Comparison of ENCODE assay signal across 24 cellular contexts in the genomic region with DNA sequence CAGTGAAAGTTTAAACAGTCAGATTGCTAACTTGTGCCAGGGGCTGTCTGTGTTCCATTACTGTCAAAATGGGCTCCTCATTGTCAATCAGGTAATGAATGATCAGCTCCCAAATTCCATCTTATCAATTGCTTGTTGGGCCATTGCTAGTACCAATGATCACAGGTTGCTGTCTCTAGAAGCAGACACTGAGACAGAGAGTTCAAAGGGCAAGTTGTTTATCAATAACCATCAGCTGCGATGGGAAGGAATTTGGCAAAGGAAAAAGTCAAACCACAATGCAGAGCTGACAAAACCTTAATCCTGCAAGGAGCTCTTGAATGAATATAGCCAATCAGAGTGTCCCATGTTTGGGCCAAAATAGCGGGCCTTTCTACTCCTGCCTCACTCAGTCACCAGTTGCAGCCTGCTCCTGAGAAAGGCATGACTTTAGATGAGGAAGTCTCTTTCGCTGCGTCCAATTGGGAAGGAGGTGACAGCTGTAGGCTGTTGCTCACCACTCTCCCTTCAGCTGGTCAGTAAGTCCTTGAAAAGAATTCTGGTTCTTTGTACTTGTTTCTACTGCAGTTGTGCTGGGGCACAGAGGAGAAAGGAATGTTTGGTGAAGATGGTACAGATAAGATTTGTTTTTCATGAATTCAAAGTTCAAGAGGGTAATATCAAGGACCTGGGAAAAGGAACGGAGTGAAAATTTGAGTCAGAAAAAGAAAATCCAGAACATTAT.
DNase-seq lines count a peak whose midpoint lies in the region; ATAC-seq and TF ChIP-seq lines count a peak whose summit lies in the region.
"Had no signal": no experiment of that assay in that cellular context is flagged by ENCODE, and none has a peak within 500 bp of the region (broad histone marks: within the 10 kb centered on the region; RNA-seq: fewer than 3 reads in every experiment).

No MANE protein-coding gene starts in this region.

- DNase-seq in CD1c-positive myeloid dendritic cell (ENCODE audit: extremely low spot score), result peak; percentile 18
- DNase-seq in LHCN-M2 (ENCODE audit: low read depth), result peak; percentile 2
- DNase-seq in hepatocyte (ENCODE audit: low spot score), result peak; percentile 47
- no peak for DNase-seq in nephron progenitor cell
- no peak for DNase-seq in T1000 (lab: John Stamatoyannopoulos, UW)
- no peak for DNase-seq in Peyer's patch
- DNase-seq in NCI-H1092 (lab: John Stamatoyannopoulos, UW), result no peak
- DNase-seq: activated CD4-positive, alpha-beta T cell treated with anti-CD3 and anti-CD28 coated beads, Interleukin-2, amount 50 U/mL, for 4 hours; activated naive CD4-positive, alpha-beta T cell; activated T-cell treated with anti-CD3 and anti-CD28 coated beads for 4 hours; anterior cingulate cortex; C1 segment of cervical spinal cord; effector CD8-positive, alpha-beta T cell; esophagus squamous epithelium; MM.1S; NCI-H1694; NCI-H748 treated with DMSO at 0.1 percent for 48 hours; retina; stimulated activated naive B cell treated with anti-CD40 and anti-IgM and Interleukin-4, amounts not matched to agents 10 μg/mL and 1 μg/mL and 100 μg/mL, for 72 hours had no signal

- H3K9me2 ChIP-seq in hepatocyte (replicated peaks; ENCODE audit: insufficient read depth), result no peaks in the 10 kb centered on the region

- H4K20me1 ChIP-seq in hepatocyte (ENCODE audit: insufficient read depth, poor library complexity, severe bottlenecking), result no peaks in the 10 kb centered on the region

- H3K4me3 ChIP-seq in hepatocyte (no peak overlapping the region), Peyer's patch (no peak overlapping the region)
- H3K4me3 ChIP-seq: esophagus squamous epithelium, SJSA1, thoracic aorta had no signal

- H3K36me3 Mint-ChIP-seq in nephron progenitor cell (ENCODE audit: low read depth), result no peaks in the 10 kb centered on the region
- H3K36me3 Mint-ChIP-seq: stimulated activated naive B cell treated with anti-CD40 and anti-IgM and Interleukin-4, amounts not matched to agents 10 μg/mL and 1 μg/mL and 100 μg/mL, for 72 hours had no signal

- H3K79me2 ChIP-seq in hepatocyte, result no peaks in the 10 kb centered on the region

- no peak for TF ChIP-seq CTCF in hepatocyte (IDR thresholded peaks at IDR 0.05; ENCODE audit: poor library complexity)
- no peak for TF ChIP-seq CTCF in nephron progenitor cell (IDR thresholded peaks at IDR 0.05)
- no peak for TF ChIP-seq CTCF in Peyer's patch (IDR thresholded peaks at IDR 0.05)

- no peak for TF ChIP-seq POLR2A in Peyer's patch (IDR thresholded peaks at IDR 0.05)

- ATAC-seq in GM21825 (IDR thresholded peaks at IDR 0.05; ENCODE audit: unreplicated experiment), result no peak
- ATAC-seq: HCT116 had no signal

- no peaks in the 10 kb centered on the region for H3K9me3 ChIP-seq in hepatocyte (ENCODE audit: low read depth)
- no peaks in the 10 kb centered on the region for H3K9me3 ChIP-seq in Peyer's patch
- H3K9me3 ChIP-seq: esophagus squamous epithelium, SJSA1, thoracic aorta had no signal

- WGBS in hepatocyte (ENCODE audit: low lambda C conversion rate, missing lambda C conversion rate), result 28% methylated on average over 5 of the region's 5 CpGs

- H3K27me3 ChIP-seq in hepatocyte (no peaks in the 10 kb centered on the region), Peyer's patch (no peaks in the 10 kb centered on the region)
- H3K27me3 ChIP-seq: esophagus squamous epithelium, SJSA1 had no signal

- H3K27me3 Mint-ChIP-seq in nephron progenitor cell (ENCODE audit: low read depth, poor library complexity), result peaks cover 8% of the 10 kb centered on the region
- H3K27me3 Mint-ChIP-seq: central memory CD8-positive, alpha-beta T cell; stimulated activated naive B cell treated with anti-CD40 and anti-IgM and Interleukin-4, amounts not matched to agents 10 μg/mL and 1 μg/mL and 100 μg/mL, for 72 hours had no signal

- peak overlapping the region; percentile 48 for H3K27ac Mint-ChIP-seq in nephron progenitor cell
- H3K27ac Mint-ChIP-seq: stimulated activated naive B cell treated with anti-CD40 and anti-IgM and Interleukin-4, amounts not matched to agents 10 μg/mL and 1 μg/mL and 100 μg/mL, for 72 hours had no signal

- peak overlapping the region; percentile 21 for H2AFZ ChIP-seq in hepatocyte

- peaks cover 19% of the 10 kb centered on the region for H3K4me1 Mint-ChIP-seq in nephron progenitor cell
- H3K4me1 Mint-ChIP-seq: central memory CD8-positive, alpha-beta T cell; stimulated activated naive B cell treated with anti-CD40 and anti-IgM and Interleukin-4, amounts not matched to agents 10 μg/mL and 1 μg/mL and 100 μg/mL, for 72 hours had no signal

- no peaks in the 10 kb centered on the region for H3K9me3 Mint-ChIP-seq in nephron progenitor cell
- H3K9me3 Mint-ChIP-seq: central memory CD8-positive, alpha-beta T cell had no signal

- peaks cover 20% of the 10 kb centered on the region for H3K4me1 ChIP-seq in hepatocyte (ENCODE audit: insufficient read depth)
- no peaks in the 10 kb centered on the region for H3K4me1 ChIP-seq in Peyer's patch
- H3K4me1 ChIP-seq: esophagus squamous epithelium, SJSA1 had no signal

- H3K4me3 Mint-ChIP-seq in nephron progenitor cell, result no peak overlapping the region
- H3K4me3 Mint-ChIP-seq: central memory CD8-positive, alpha-beta T cell; stimulated activated naive B cell treated with anti-CD40 and anti-IgM and Interleukin-4, amounts not matched to agents 10 μg/mL and 1 μg/mL and 100 μg/mL, for 72 hours had no signal

- no peaks in the 10 kb centered on the region for H3K36me3 ChIP-seq in hepatocyte (replicated peaks; ENCODE audit: insufficient read depth, low read depth)
- no peaks in the 10 kb centered on the region for H3K36me3 ChIP-seq in Peyer's patch
- H3K36me3 ChIP-seq: esophagus squamous epithelium, SJSA1, thoracic aorta had no signal

- peak overlapping the region; percentile 67 for H3K4me2 ChIP-seq in hepatocyte

- H3K27ac ChIP-seq in hepatocyte, result peak overlapping the region; percentile 74
- no peak overlapping the region for H3K27ac ChIP-seq in Peyer's patch
- H3K27ac ChIP-seq: esophagus squamous epithelium, SJSA1, thoracic aorta had no signal

Comparison
In these comparisons a context has a peak if more than half of its experiments do, and no peak if none do; other contexts are left out.
1. DNase-seq: peak in CD1c-positive myeloid dendritic cell (single experiment), LHCN-M2 (single experiment) and hepatocyte (single experiment); none in nephron progenitor cell (single experiment), T1000 (single experiment), Peyer's patch (0 of 3) and NCI-H1092 (single experiment).